Comparison of ENCODE assay signal across 8 cellular contexts in genomic region chr12:100141666-100141997, GRCh38. TPM values are rescaled to one million over a fixed set of nuclear protein-coding genes. Genes with fewer than 3 reads are reported as not detected.
DNase-seq lines count a peak whose midpoint lies in the region; ATAC-seq and TF ChIP-seq lines count a peak whose summit lies in the region.

No MANE protein-coding gene starts in this region.

- H3K27ac ChIP-seq in A673 (ENCODE audit: low read depth, low read length, poor library complexity, severe bottlenecking): peak overlapping the region; percentile 92

- H3K4me3 ChIP-seq in A673 (ENCODE audit: low read depth, low read length, poor library complexity, severe bottlenecking) (peak overlapping the region; percentile 98), cardiac fibroblast (replicated peaks in 1 of 2; ENCODE audit: low read depth in 2 of 2, low read length in 2 of 2) (peak overlapping the region; percentile 86 to 94)

- peaks cover 6% of the 10 kb centered on the region for H3K36me3 Mint-ChIP-seq in stimulated activated memory B cell treated with anti-CD40 and anti-IgM and Interleukin-4, amounts not matched to agents 10 μg/mL and 1 μg/mL and 100 μg/mL, for 72 hours

- intact Hi-C loops in A673 (cut with micrococcal nuclease; ENCODE audit: unreplicated experiment): loop anchor here (5.0 kb wide), 1 partner anchor 431 kb away; the partner anchor contains the start of gene GAS2L3

- no peaks in the 10 kb centered on the region for H3K36me3 ChIP-seq in A673 (ENCODE audit: insufficient read depth, low read length, poor library complexity, severe bottlenecking)

- POLR2A ChIA-PET in A673 (lab: Charles Lee; ENCODE audit: low non-redundant PET): no interaction called here

- peak overlapping the region; percentile 96 for H3K27ac Mint-ChIP-seq in stimulated activated memory B cell treated with anti-CD40 and anti-IgM and Interleukin-4, amounts not matched to agents 10 μg/mL and 1 μg/mL and 100 μg/mL, for 72 hours

- DNase-seq in A673 (ENCODE audit: low spot score) (peak; percentile 47), RKO (ENCODE audit: low spot score) (peak; percentile 87), cardiac fibroblast (ENCODE audit: low read depth in 2 of 2) (peak; percentile 82 to 93), kidney tubule cell (ENCODE audit: low spot score) (peak; percentile 79), COLO668 (lab: John Stamatoyannopoulos, UW; ENCODE audit: unreplicated experiment) (no peak)

- no peaks in the 10 kb centered on the region for H3K9me3 Mint-ChIP-seq in stimulated activated memory B cell treated with anti-CD40 and anti-IgM and Interleukin-4, amounts not matched to agents 10 μg/mL and 1 μg/mL and 100 μg/mL, for 72 hours

- BruUV-seq in A673 (replicated peaks; lab: Mats Ljungman, UMichigan): no TSS peak

- CTCF ChIA-PET in A673 (lab: Charles Lee): no interaction called here

- peaks cover 22% of the 10 kb centered on the region for H3K4me1 ChIP-seq in A673 (ENCODE audit: insufficient read depth, low read length, poor library complexity, severe bottlenecking)

- TF ChIP-seq CTCF in A673 (conservative IDR thresholded peaks at IDR 0.05; ENCODE audit: low read depth, low read length) (no peak), cardiac fibroblast (IDR thresholded peaks at IDR 0.05; ENCODE audit: low read depth, low read length) (no peak)

- H3K4me1 Mint-ChIP-seq in stimulated activated memory B cell treated with anti-CD40 and anti-IgM and Interleukin-4, amounts not matched to agents 10 μg/mL and 1 μg/mL and 100 μg/mL, for 72 hours: peaks cover 55% of the 10 kb centered on the region

- no peaks in the 10 kb centered on the region for H3K27me3 ChIP-seq in A673 (replicated peaks; ENCODE audit: insufficient read depth, low read depth, low read length, poor library complexity)

- H3K4me3 Mint-ChIP-seq in stimulated activated memory B cell treated with anti-CD40 and anti-IgM and Interleukin-4, amounts not matched to agents 10 μg/mL and 1 μg/mL and 100 μg/mL, for 72 hours: peak overlapping the region; percentile 96

- ATAC-seq in GM18519 (IDR thresholded peaks at IDR 0.05; ENCODE audit: low FRiP score, unreplicated experiment) (peak; percentile 34), HG03064 (IDR thresholded peaks at IDR 0.05; ENCODE audit: low read depth, unreplicated experiment) (peak; percentile 19)
- peak; percentile 40 for ATAC-seq in stimulated activated memory B cell treated with anti-CD40 and anti-IgM and Interleukin-4, amounts not matched to agents 10 μg/mL and 1 μg/mL and 100 μg/mL, for 72 hours

- H3K27me3 Mint-ChIP-seq in stimulated activated memory B cell treated with anti-CD40 and anti-IgM and Interleukin-4, amounts not matched to agents 10 μg/mL and 1 μg/mL and 100 μg/mL, for 72 hours: no peaks in the 10 kb centered on the region

- no peaks in the 10 kb centered on the region for H3K9me3 ChIP-seq in A673 (ENCODE audit: low read depth, low read length, poor library complexity, severe bottlenecking)

RNA-seq across cellular contexts. Expression of gene BLTP3B, which starts 1.0 kb away (rescaled TPM):
- total RNA-seq in A673 (2021): 31.6 and 31.8 TPM in 2 replicates

RNA-seq across cellular contexts. Expression of gene ACTR6, which starts 59.0 kb away (rescaled TPM):
- total RNA-seq in A673 (2021): 36.0 and 39.7 TPM in 2 replicates
